ENCODE assay signal across 14 cellular contexts in the genomic region with DNA sequence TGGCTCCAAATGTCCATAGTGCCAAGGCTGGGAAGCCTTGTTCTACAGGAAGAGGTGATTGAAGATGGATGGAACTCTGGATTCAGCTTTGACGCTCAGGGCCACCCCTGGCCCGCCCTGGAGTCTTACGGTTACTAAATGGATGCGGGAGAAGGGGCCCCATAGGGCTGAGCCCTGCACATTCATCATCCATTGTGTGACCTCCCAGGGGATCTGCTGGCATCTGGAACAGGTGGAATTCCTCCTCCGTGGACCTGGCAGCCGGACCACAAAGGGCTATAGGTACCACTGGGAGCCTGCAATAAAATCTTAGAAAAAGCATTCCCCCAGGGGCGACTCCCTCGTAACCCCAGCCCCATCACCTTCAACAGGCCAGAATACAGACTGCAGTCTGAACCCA.
"Had no signal": no experiment of that assay in that cellular context is flagged by ENCODE, and none has a peak within 500 bp of the region (broad histone marks: within the 10 kb centered on the region; RNA-seq: fewer than 3 reads in every experiment).

No MANE protein-coding gene starts in this region.

- H3K27ac ChIP-seq: ascending aorta, cardiac muscle cell, psoas muscle, spleen had no signal

- ATAC-seq: activated CD4-positive, CD25-positive, alpha-beta regulatory T cell treated with anti-CD3 and anti-CD28 coated beads, Interleukin-2, amount 50 U/mL, for 24 hours; esophagus mucosa; natural killer cell; psoas muscle had no signal

- H3K4me3 Mint-ChIP-seq: activated T-helper 1 cell treated with anti-CD3 and anti-CD28 coated beads, Interleukin-12 subunit alpha, Interleukin-12 subunit beta, Interleukin-2, Interleukin-4 antibody, amounts not matched to agents 30 ng/mL and 10 ng/mL and 1 ng/mL, durations not matched to agents 14 hours and 24 hours and 36 hours; natural killer cell had no signal

- H3K4me1 ChIP-seq: ascending aorta, psoas muscle, spleen had no signal

- H3K27me3 ChIP-seq: ascending aorta, cardiac muscle cell, dorsolateral prefrontal cortex, sigmoid colon, spleen had no signal

- H3K27ac Mint-ChIP-seq: activated T-helper 1 cell treated with anti-CD3 and anti-CD28 coated beads, Interleukin-12 subunit alpha, Interleukin-12 subunit beta, Interleukin-2, Interleukin-4 antibody, amounts not matched to agents 30 ng/mL and 10 ng/mL and 1 ng/mL, durations not matched to agents 14 hours and 24 hours and 36 hours had no signal

- H3K9me3 Mint-ChIP-seq: activated T-helper 1 cell treated with anti-CD3 and anti-CD28 coated beads, Interleukin-12 subunit alpha, Interleukin-12 subunit beta, Interleukin-2, Interleukin-4 antibody, amounts not matched to agents 30 ng/mL and 10 ng/mL and 1 ng/mL, durations not matched to agents 14 hours and 24 hours and 36 hours; natural killer cell had no signal

- DNase-seq: activated CD4-positive, alpha-beta T cell treated with anti-CD3 and anti-CD28 coated beads, Interleukin-2, amount 50 U/mL, for 1 hour; activated CD8-positive, alpha-beta memory T cell treated with anti-CD3 and anti-CD28 coated beads for 24 hours; activated naive CD4-positive, alpha-beta T cell treated with Interleukin-2 at 50 U/mL for 16 hours; glutamatergic neuron; natural killer cell; psoas muscle; sigmoid colon; spleen had no signal

- H3K36me3 ChIP-seq: cardiac muscle cell had no signal

- H3K9me3 ChIP-seq: ascending aorta, psoas muscle, sigmoid colon, spleen had no signal

- H3K4me3 ChIP-seq: ascending aorta, cardiac muscle cell, psoas muscle, sigmoid colon, spleen had no signal
